In genomic region chr9:2700398-2700797, GRCh38 we compare ENCODE assay signal across 27 cellular contexts. TPM values are rescaled to one million over a fixed set of nuclear protein-coding genes. Genes with fewer than 3 reads are reported as not detected.
"Had no signal": no experiment of that assay in that cellular context is flagged by ENCODE, and none has a peak within 500 bp of the region (broad histone marks: within the 10 kb centered on the region; RNA-seq: fewer than 3 reads in every experiment).

No MANE protein-coding gene starts in this region.

- H3K36me3 ChIP-seq: ascending aorta had no signal

- DNase-seq: activated B cell treated with CpG ODN at 0.5 μM for 24 hours; activated CD4-positive, alpha-beta T cell treated with anti-CD3 and anti-CD28 coated beads for 1 hour; activated CD4-positive, alpha-beta T cell treated with anti-CD3 and anti-CD28 coated beads, Interleukin-2, amount 10 ng/mL, durations not matched to agents 24 days and 14 days; activated CD4-positive, alpha-beta T cell treated with anti-CD3 and anti-CD28 coated beads, Interleukin-2, amount 50 U/mL, for 48 hours; activated CD8-positive, alpha-beta memory T cell treated with anti-CD3 and anti-CD28 coated beads for 24 hours; activated effector memory CD4-positive, alpha-beta T cell treated with anti-CD3 and anti-CD28 coated beads, Interleukin-2, amount 50 U/mL, for 16 hours; activated naive CD4-positive, alpha-beta T cell treated with Interleukin-2 at 50 U/mL for 16 hours; activated naive CD8-positive, alpha-beta T cell treated with anti-CD3 and anti-CD28 coated beads, Interleukin-2, amount 50 U/mL, for 24 hours; activated T-cell treated with anti-CD3 and anti-CD28 coated beads, Interleukin-2, amount 50 U/mL, for 4 hours; amniotic stem cell; body of pancreas; Karpas-422; MM.1S; NCI-H1105; NCI-H1436; NCI-H1694 treated with DMSO at 0.1 percent for 48 hours; NCI-H2029 treated with DMSO at 0.1 percent for 48 hours; NCI-H510A treated with DMSO at 0.1 percent for 48 hours; NCI-H69; NK-92 treated with Interleukin-12 subunit alpha and Interleukin-12 subunit beta, amount 100 ng/mL, for 24 hours; PC-3; SIG-M5; T-helper 1 cell had no signal

- H3K4me3 ChIP-seq: ascending aorta, body of pancreas had no signal

- H3K27ac ChIP-seq: ascending aorta, body of pancreas had no signal

- H3K9me3 ChIP-seq: ascending aorta, body of pancreas had no signal

- H3K27me3 ChIP-seq: ascending aorta, body of pancreas had no signal

- H3K4me1 ChIP-seq: ascending aorta, body of pancreas had no signal

RNA-seq across cellular contexts. Expression of gene KCNV2, which starts 16.9 kb away (rescaled TPM):
- total RNA-seq: activated B cell treated with CpG ODN at 0.5 μM for 24 hours; activated CD4-positive, alpha-beta T cell treated with anti-CD3 and anti-CD28 coated beads, Interleukin-2, amount 10 ng/mL, durations not matched to agents 24 days and 14 days; activated naive CD4-positive, alpha-beta T cell treated with anti-CD3 and anti-CD28 coated beads, Interleukin-2, amount 50 U/mL, for 72 hours; activated T-cell treated with anti-CD3 and anti-CD28 coated beads, Interleukin-2, amount 50 U/mL, for 4 hours; ascending aorta; body of pancreas; bronchial epithelial cell; PC-3; RPMI7951 had no signal
